In genomic region chr6:109082178-109082577, GRCh38 we compare ENCODE assay signal across 9 cellular contexts. TPM values are rescaled to one million over a fixed set of nuclear protein-coding genes. Genes with fewer than 3 reads are reported as not detected.
A peak's percentile ranks its signal among the peaks of the same experiment; 100 is the strongest.
DNase-seq lines count a peak whose midpoint lies in the region; ATAC-seq and TF ChIP-seq lines count a peak whose summit lies in the region.
"Had no signal": no experiment of that assay in that cellular context is flagged by ENCODE, and none has a peak within 500 bp of the region (broad histone marks: within the 10 kb centered on the region; RNA-seq: fewer than 3 reads in every experiment).

No MANE protein-coding gene starts in this region.

- DNase-seq in DMS53 (lab: John Stamatoyannopoulos, UW) (peak; percentile 2), DMS53 treated with DMSO at 0.1 percent for 48 hours (lab: John Stamatoyannopoulos, UW; ENCODE audit: unreplicated experiment) (no peak), SK-MEL-5 (ENCODE audit: low read depth, low spot score) (peak; percentile 12), heart left ventricle (no peak), stromal cell of bone marrow (ENCODE audit: low read depth) (peak; percentile 85), globus pallidus (ENCODE audit: low spot score) (no peak)
- DNase-seq: spleen had no signal

- H3K4me1 ChIP-seq in heart left ventricle = peaks cover 0 to 79% (median 40%) of the 10 kb centered on the region in 12 donors

- TF ChIP-seq CTCF in heart left ventricle (IDR thresholded peaks at IDR 0.05) = peak in 1 of 12 donors; percentile 18

- TF ChIP-seq POLR2A in heart left ventricle (IDR thresholded peaks at IDR 0.05) = no peak

- in situ Hi-C loops in SK-MEL-5 (cut with HindIII; ENCODE audit: low pct_unique_long_range_greater_than_20kb, low sequenced_read_pairs) = no loop called here

- H3K9me3 ChIP-seq in heart left ventricle = no peaks in the 10 kb centered on the region
- H3K9me3 ChIP-seq: spleen had no signal

- ATAC-seq in heart left ventricle (peak in 3 of 4 donors; percentile 5 to 60 (median 44)), HG03175 (IDR thresholded peaks at IDR 0.05; ENCODE audit: unreplicated experiment) (no peak), GM21526 (IDR thresholded peaks at IDR 0.05; ENCODE audit: low FRiP score, unreplicated experiment) (no peak)

- intact Hi-C loops in heart left ventricle (cut with DNase I) = loop anchor here in 1 of 10 donors (5.0 kb wide), 1 partner anchor 525 kb away; no protein-coding TSS in a partner anchor

- peaks cover 0 to 17% (median 7%) of the 10 kb centered on the region in 9 donors for H3K36me3 ChIP-seq in heart left ventricle

- 67 to 81% (median 71%) methylated on average over 1 of the region's 1 CpG for WGBS in heart left ventricle, 4 donors

- H3K27me3 ChIP-seq in heart left ventricle = no peaks in the 10 kb centered on the region
- H3K27me3 ChIP-seq: spleen had no signal

- H3K27ac ChIP-seq in heart left ventricle = peak overlapping the region in 11 of 12 donors; percentile 50 to 88 (median 81)
- H3K27ac ChIP-seq: spleen had no signal

- no peak overlapping the region for H3K4me3 ChIP-seq in heart left ventricle
- H3K4me3 ChIP-seq: spleen had no signal

RNA-seq across cellular contexts. Expression of gene SESN1, which starts 12.5 kb away (rescaled TPM):
- total RNA-seq in SK-MEL-5 (2014; rRNA removed; shearing (Covaris generic)) = 24.7 and 27.9 TPM in 2 replicates
- 13.6 and 17.7 TPM in 2 replicates for polyA plus RNA-seq in SK-MEL-5 (2015; cell fraction: cytosol; rRNA removed)
- polyA plus RNA-seq in SK-MEL-5 (2015; cell fraction: nucleus; rRNA removed) = 37.7 and 42.5 TPM in 2 replicates
- total RNA-seq in heart left ventricle = 10 to 100 TPM; 30.2 to 63.2 (median 42.7) TPM
- polyA plus RNA-seq in heart left ventricle = 10 to 100 TPM; 22.5 to 32.5 TPM

RNA-seq across cellular contexts. Expression of gene CEP57L1, which starts 13.1 kb away (rescaled TPM):
- total RNA-seq in SK-MEL-5 (2014; rRNA removed; shearing (Covaris generic)) = 15.2 and 18.7 TPM in 2 replicates
- polyA plus RNA-seq in SK-MEL-5 (2015; cell fraction: cytosol; rRNA removed) = 5.7 and 14.9 TPM in 2 replicates
- polyA plus RNA-seq in SK-MEL-5 (2015; cell fraction: nucleus; rRNA removed) = 16.1 and 18.0 TPM in 2 replicates
- 10 to 100 TPM in 5 of 9 donors, 1 to 10 TPM in 4; 5.9 to 13.8 (median 10.3) TPM for total RNA-seq in heart left ventricle
- 1 to 10 TPM; 6.9 to 7.9 TPM for polyA plus RNA-seq in heart left ventricle

Comparison
In these comparisons a context has a peak if more than half of its experiments do, and no peak if none do; other contexts are left out.
1. DNase-seq: peak in DMS53 (single experiment), SK-MEL-5 (single experiment) and stromal cell of bone marrow (single experiment); none in DMS53 treated with DMSO at 0.1 percent for 48 hours (single experiment), heart left ventricle (0 of 5) and globus pallidus (single experiment).
2. ATAC-seq: peak in heart left ventricle (3 of 4); none in HG03175 (single experiment) and GM21526 (single experiment).